ENCODE assay signal across 22 cellular contexts in the genomic region with DNA sequence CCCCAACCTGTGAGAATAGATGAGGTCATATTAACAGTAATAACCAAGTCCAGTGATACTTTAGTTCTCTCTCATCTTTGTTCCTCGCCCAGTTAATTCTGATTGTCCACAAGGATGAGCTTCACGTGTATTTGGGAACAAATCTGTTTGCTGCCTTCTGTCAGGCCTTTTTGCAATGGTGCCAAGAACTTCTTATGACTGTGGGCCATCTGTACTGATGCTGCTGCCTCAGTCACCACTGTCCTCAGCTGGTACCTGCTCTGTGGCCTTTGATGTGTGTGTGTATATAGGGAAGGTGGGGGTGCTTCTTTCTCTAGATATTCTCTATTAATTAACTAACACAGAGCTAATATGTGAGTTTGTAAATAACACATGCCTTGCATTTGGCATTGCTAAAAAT.
"Had no signal": no experiment of that assay in that cellular context is flagged by ENCODE, and none has a peak within 500 bp of the region (broad histone marks: within the 10 kb centered on the region; RNA-seq: fewer than 3 reads in every experiment).

No MANE protein-coding gene starts in this region.

- DNase-seq: activated CD4-positive, alpha-beta T cell treated with anti-CD3 and anti-CD28 coated beads for 36 hours; activated CD4-positive, CD25-positive, alpha-beta regulatory T cell; activated CD8-positive, alpha-beta memory T cell treated with anti-CD3 and anti-CD28 coated beads, Interleukin-2, amount 10 ng/mL, durations not matched to agents 7 days and 5 days; activated CD8-positive, alpha-beta T cell treated with anti-CD3 and anti-CD28 coated beads, Interleukin-2, amount 10 ng/mL, durations not matched to agents 7 days and 5 days; activated naive CD4-positive, alpha-beta T cell; activated T-cell treated with anti-CD3 and anti-CD28 coated beads, Interleukin-2, amount 50 U/mL, for 72 hours; aorta; body of pancreas; effector memory CD8-positive, alpha-beta T cell; left cardiac atrium; left ventricle myocardium superior; mammary epithelial cell; right lobe of liver; stimulated activated CD4-positive, alpha-beta T cell treated with anti-CD3 and anti-CD28 coated beads, Interleukin-2, amount 100 ng/mL, for 48 hours; stimulated activated naive CD4-positive, alpha-beta T cell treated with Interleukin-2 at 50 U/mL for 16 hours; testis; transverse colon; uterus had no signal

- H3K27ac ChIP-seq: body of pancreas, coronary artery, gastroesophageal sphincter, hepatocyte, neutrophil, right lobe of liver, testis, transverse colon, uterus had no signal
